In genomic region chr6:149966319-149966718, GRCh38 we compare ENCODE assay signal across 14 cellular contexts. TPM values are rescaled to one million over a fixed set of nuclear protein-coding genes. Genes with fewer than 3 reads are reported as not detected.
"Had no signal": no experiment of that assay in that cellular context is flagged by ENCODE, and none has a peak within 500 bp of the region (broad histone marks: within the 10 kb centered on the region; RNA-seq: fewer than 3 reads in every experiment).

No MANE protein-coding gene starts in this region.

RNA-seq across cellular contexts. Expression of gene ULBP2, which starts 24.5 kb away (rescaled TPM):
- total RNA-seq: sigmoid colon had no signal

RNA-seq across cellular contexts. Expression of gene RAET1G, which starts 43.4 kb away (rescaled TPM):
- total RNA-seq: activated naive CD4-positive, alpha-beta T cell treated with anti-CD3 and anti-CD28 coated beads for 36 hours; liver; sigmoid colon; T-helper 2 cell treated with Interferon-gamma antibody and Interleukin-4, amounts not matched to agents 100 ng/mL and 5 ng/mL, for 36 hours had no signal
- polyA plus RNA-seq: liver had no signal

RNA-seq across cellular contexts. Expression of gene RAET1L, which starts 59.0 kb away (rescaled TPM):
- total RNA-seq: activated naive CD4-positive, alpha-beta T cell treated with anti-CD3 and anti-CD28 coated beads for 36 hours; breast epithelium; dermis microvascular lymphatic vessel endothelial cell; gastrocnemius medialis; left cardiac atrium; liver; mucosa of gallbladder; ovary; prostate gland; sigmoid colon; SJSA1; T-helper 2 cell treated with Interferon-gamma antibody and Interleukin-4, amounts not matched to agents 100 ng/mL and 5 ng/mL, for 36 hours; upper lobe of left lung had no signal
- polyA plus RNA-seq: liver, ovary, sigmoid colon, small intestine had no signal
